In the genomic region with DNA sequence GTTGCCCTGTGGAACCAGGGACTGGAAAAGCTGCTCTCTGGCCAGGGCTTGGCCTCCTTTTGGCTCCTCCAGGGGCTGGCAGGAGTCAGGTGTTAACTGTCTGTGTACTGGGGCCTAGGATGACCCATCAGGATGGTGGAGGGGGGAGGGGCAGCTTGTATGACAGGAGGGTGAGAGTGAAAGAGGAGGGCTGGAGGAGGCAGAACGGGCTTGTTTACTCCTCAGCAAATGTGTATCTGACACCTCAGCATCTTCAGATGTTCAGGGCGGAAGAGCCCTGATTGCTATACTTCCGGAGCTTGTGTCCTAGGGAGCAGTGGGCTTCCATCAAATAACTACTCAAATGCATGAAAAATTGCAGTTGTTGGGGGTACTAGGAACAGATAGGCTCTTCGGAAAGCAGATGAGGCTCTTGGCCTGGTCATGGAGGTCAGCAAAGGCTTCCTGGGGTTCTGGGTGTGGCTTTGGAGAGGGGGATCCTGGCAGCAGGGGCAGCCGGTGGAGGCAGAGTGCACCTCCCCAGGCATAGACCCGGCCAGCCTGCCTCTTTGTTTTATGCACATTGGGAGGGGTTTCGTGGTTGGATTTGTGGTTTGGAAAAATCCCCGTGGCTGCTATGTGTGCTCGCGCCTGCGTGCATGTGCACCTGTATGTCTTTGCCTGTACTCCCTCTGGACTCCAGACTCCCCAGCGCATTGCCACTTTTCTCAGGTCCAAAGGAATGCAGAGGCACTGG, we compare ENCODE assay signal across 9 cellular contexts. TPM values are rescaled to one million over a fixed set of nuclear protein-coding genes. Genes with fewer than 3 reads are reported as not detected.
DNase-seq lines count a peak whose midpoint lies in the region; ATAC-seq and TF ChIP-seq lines count a peak whose summit lies in the region.
"Had no signal": no experiment of that assay in that cellular context is flagged by ENCODE, and none has a peak within 500 bp of the region (broad histone marks: within the 10 kb centered on the region; RNA-seq: fewer than 3 reads in every experiment).

No MANE protein-coding gene starts in this region.

- H3K14ac ChIP-seq in mesenchymal stem cell (ENCODE audit: low read length in 2 of 2): peak overlapping the region in 1 of 2 experiments; percentile 67

- H3K27me3 ChIP-seq in mesenchymal stem cell (ENCODE audit: control insufficient read depth in 1 of 2, insufficient read depth in 1 of 2, low read length in 2 of 2): no peaks in the 10 kb centered on the region
- H3K27me3 ChIP-seq in thyroid gland: no peaks in the 10 kb centered on the region

- H2BK12ac ChIP-seq in mesenchymal stem cell (ENCODE audit: low read length in 2 of 2): peak overlapping the region in 1 of 2 experiments; percentile 7

- no peak overlapping the region for H2AFZ ChIP-seq in mesenchymal stem cell (ENCODE audit: low read depth, low read length)

- H3K9me3 ChIP-seq in mesenchymal stem cell (ENCODE audit: control insufficient read depth, low read length): no peaks in the 10 kb centered on the region
- H3K9me3 ChIP-seq in thyroid gland: no peaks in the 10 kb centered on the region

- no peak overlapping the region for H3K18ac ChIP-seq in mesenchymal stem cell (ENCODE audit: low read depth in 1 of 2, low read length in 2 of 2)

- H3K9ac ChIP-seq in mesenchymal stem cell (ENCODE audit: low read length): no peak overlapping the region

- peak; percentile 83 for DNase-seq in Jurkat, Clone E6-1 (ENCODE audit: low read depth, low spot score)
- peak; percentile 34 for DNase-seq in activated T-helper 1 cell treated with Interleukin-2 at 50 U/mL for 16 hours (ENCODE audit: low read depth)
- no peak for DNase-seq in mesenchymal stem cell
- DNase-seq in thyroid gland: no peak
- DNase-seq in AML-193 (lab: John Stamatoyannopoulos, UW): no peak
- DNase-seq in dermis blood vessel endothelial cell: no peak

- H3K4me2 ChIP-seq in mesenchymal stem cell (ENCODE audit: low read length, poor library complexity, severe bottlenecking): no peak overlapping the region

- TF ChIP-seq CTCF in thyroid gland (IDR thresholded peaks at IDR 0.05): no peak

- H4K8ac ChIP-seq in mesenchymal stem cell (ENCODE audit: low read length): no peak overlapping the region

- no peak overlapping the region for H2BK120ac ChIP-seq in mesenchymal stem cell (ENCODE audit: low read depth, low read length)

- peak overlapping the region; percentile 9 for H2AK5ac ChIP-seq in mesenchymal stem cell (ENCODE audit: low read length, severe bottlenecking)

- H3K4me1 ChIP-seq in mesenchymal stem cell (ENCODE audit: control insufficient read depth, insufficient read depth, low read depth, low read length) (peaks cover 47% of the 10 kb centered on the region), thyroid gland (peaks cover 8 to 17% of the 10 kb centered on the region in 2 donors)

- no peak overlapping the region for H3K23ac ChIP-seq in mesenchymal stem cell (ENCODE audit: low read length in 2 of 2)

- H3K27ac ChIP-seq in mesenchymal stem cell (ENCODE audit: low read length, poor library complexity, severe bottlenecking) (no peak overlapping the region), thyroid gland (peak overlapping the region in 2 of 3 donors; percentile 27 to 41)

- peak overlapping the region; percentile 27 for H3K4me3 ChIP-seq in Jurkat, Clone E6-1 (ENCODE audit: low read length)
- H3K4me3 ChIP-seq in mesenchymal stem cell (ENCODE audit: insufficient read depth in 1 of 2, low read depth in 1 of 2, low read length in 2 of 2): no peak overlapping the region
- H3K4me3 ChIP-seq in thyroid gland (replicated peaks in 1 of 3): no peak overlapping the region

- no peak overlapping the region for H4K91ac ChIP-seq in mesenchymal stem cell (ENCODE audit: low read length)

- WGBS in mesenchymal stem cell: 74% methylated on average over 12 of the region's 12 CpGs
- 84 to 87% methylated on average over 11 to 12 of the region's 12 CpGs for WGBS in thyroid gland, 2 donors

- TF ChIP-seq POLR2A in thyroid gland (IDR thresholded peaks at IDR 0.05): no peak

- H3K36me3 ChIP-seq in mesenchymal stem cell (ENCODE audit: control insufficient read depth in 1 of 2, insufficient read depth in 2 of 2, low read depth in 1 of 2, low read length in 2 of 2) (peaks cover 0 to 68% of the 10 kb centered on the region in 2 experiments), thyroid gland (no peaks in the 10 kb centered on the region)

- H2BK5ac ChIP-seq in mesenchymal stem cell (ENCODE audit: low read depth, low read length, poor library complexity, severe bottlenecking): no peak overlapping the region

- peak; percentile 59 for ATAC-seq in GM19438 (IDR thresholded peaks at IDR 0.05; ENCODE audit: low read depth, unreplicated experiment)
- ATAC-seq in GM19395 (IDR thresholded peaks at IDR 0.05; ENCODE audit: unreplicated experiment): no peak
- ATAC-seq: Panc1 had no signal

- H2BK15ac ChIP-seq in mesenchymal stem cell (ENCODE audit: low read depth, poor library complexity, severe bottlenecking): no peak overlapping the region

- intact Hi-C loops in thyroid gland (cut with DNase I): no loop called here

- peaks cover 57% of the 10 kb centered on the region for H3K79me1 ChIP-seq in mesenchymal stem cell (replicated peaks; ENCODE audit: low read length, poor library complexity, severe bottlenecking)

- H3K4ac ChIP-seq in mesenchymal stem cell (ENCODE audit: low read depth in 1 of 2, low read length in 2 of 2): no peak overlapping the region

RNA-seq across cellular contexts. Expression of gene CD82, which starts 31.2 kb away (rescaled TPM):
- polyA plus RNA-seq in Jurkat, Clone E6-1 (2012; ENCODE audit: insufficient read depth, insufficient read length): 130 TPM
- polyA plus RNA-seq in mesenchymal stem cell (2013, experiment 1 of 2): 196 TPM
- polyA plus RNA-seq in mesenchymal stem cell (2013, experiment 2 of 2): 194 TPM
- total RNA-seq in thyroid gland (10 to 100 TPM; 11.8 to 24.0 (median 18.7) TPM), dermis blood vessel endothelial cell (8.5 and 14.1 TPM in 2 replicates)

Comparison
In these comparisons a context has a peak if more than half of its experiments do, and no peak if none do; other contexts are left out.
1. DNase-seq: peak in Jurkat, Clone E6-1 (single experiment) and activated T-helper 1 cell treated with Interleukin-2 at 50 U/mL for 16 hours (single experiment); none in mesenchymal stem cell (single experiment), thyroid gland (0 of 2), AML-193 (0 of 2) and dermis blood vessel endothelial cell (single experiment).